ENCODE assay signal across 16 cellular contexts in genomic region chr13:104357672-104358314, GRCh38.
A peak's percentile ranks its signal among the peaks of the same experiment; 100 is the strongest.
DNase-seq lines count a peak whose midpoint lies in the region; ATAC-seq and TF ChIP-seq lines count a peak whose summit lies in the region.
"Had no signal": no experiment of that assay in that cellular context is flagged by ENCODE, and none has a peak within 500 bp of the region (broad histone marks: within the 10 kb centered on the region; RNA-seq: fewer than 3 reads in every experiment).

No MANE protein-coding gene starts in this region.

- H2BK120ac ChIP-seq in neuronal stem cell (ENCODE audit: low read depth, low read length): no peak overlapping the region

- no peak overlapping the region for H3K4me2 ChIP-seq in neuronal stem cell (ENCODE audit: insufficient read depth, low read length, poor library complexity, severe bottlenecking)
- H3K4me2 ChIP-seq: BLaER1 treated with 17β-estradiol and CSF1 and Interleukin-3, amounts not matched to agents 10 nM and 100 nM had no signal

- H3K23ac ChIP-seq in neuronal stem cell (ENCODE audit: low read depth, low read length, poor library complexity): no peak overlapping the region

- H3K18ac ChIP-seq in neuronal stem cell (ENCODE audit: low read length): no peak overlapping the region

- no peaks in the 10 kb centered on the region for H3K9me3 ChIP-seq in neuronal stem cell (replicated peaks in 1 of 2; ENCODE audit: control insufficient read depth in 2 of 2, insufficient read depth in 1 of 2, low read depth in 1 of 2, low read length in 2 of 2)
- H3K9me3 ChIP-seq: BLaER1 treated with 17β-estradiol and CSF1 and Interleukin-3, amounts not matched to agents 10 nM and 100 nM had no signal

- no CpG with 5 or more reads among the region's 9 CpGs for WGBS in neuronal stem cell (ENCODE audit: extremely low coverage in 2 of 2, insufficient read length in 2 of 2, insufficient replicate concordance in 1 of 2), 2 donors

- H2BK15ac ChIP-seq in neuronal stem cell (ENCODE audit: low read length): no peak overlapping the region

- peaks cover 3% of the 10 kb centered on the region for H3K4me1 Mint-ChIP-seq in glutamatergic neuron (ENCODE audit: low read depth, unreplicated experiment)
- H3K4me1 Mint-ChIP-seq: CD4-positive, CD25-positive, alpha-beta regulatory T cell had no signal

- no peak overlapping the region for H2AK5ac ChIP-seq in neuronal stem cell (ENCODE audit: low read depth, low read length)

- no peak overlapping the region for H3K14ac ChIP-seq in neuronal stem cell (ENCODE audit: low read length)

- no peaks in the 10 kb centered on the region for H3K27me3 ChIP-seq in neuronal stem cell (ENCODE audit: control insufficient read depth in 3 of 3, insufficient read depth in 3 of 3, low read depth in 1 of 3, low read length in 3 of 3)
- H3K27me3 ChIP-seq: BLaER1 treated with 17β-estradiol and CSF1 and Interleukin-3, amounts not matched to agents 10 nM and 100 nM had no signal

- H3K4me1 ChIP-seq in neuronal stem cell (ENCODE audit: control insufficient read depth in 2 of 2, insufficient read depth in 1 of 2, low read depth in 1 of 2, low read length in 2 of 2): no peaks in the 10 kb centered on the region
- H3K4me1 ChIP-seq: BLaER1 treated with 17β-estradiol and CSF1 and Interleukin-3, amounts not matched to agents 10 nM and 100 nM had no signal

- ATAC-seq in GM21526 (IDR thresholded peaks at IDR 0.05; ENCODE audit: low FRiP score, unreplicated experiment) (no peak), GM21717 (IDR thresholded peaks at IDR 0.05; ENCODE audit: unreplicated experiment) (no peak)

- H3K27ac Mint-ChIP-seq in glutamatergic neuron (ENCODE audit: unreplicated experiment): peak overlapping the region; percentile 76
- H3K27ac Mint-ChIP-seq: CD4-positive, CD25-positive, alpha-beta regulatory T cell had no signal

- H3K79me1 ChIP-seq in neuronal stem cell (ENCODE audit: low read depth, low read length): no peaks in the 10 kb centered on the region

- no peak overlapping the region for H4K8ac ChIP-seq in neuronal stem cell (ENCODE audit: low read depth, low read length)

- no peak overlapping the region for H3K4me3 ChIP-seq in neuronal stem cell (ENCODE audit: low read length in 2 of 2)
- H3K4me3 ChIP-seq: BLaER1 treated with 17β-estradiol and CSF1 and Interleukin-3, amounts not matched to agents 10 nM and 100 nM; GM23248 had no signal

- H3K9me3 Mint-ChIP-seq in glutamatergic neuron (ENCODE audit: unreplicated experiment): peaks cover 1% of the 10 kb centered on the region

- H3K27ac ChIP-seq in neuronal stem cell (replicated peaks; ENCODE audit: low read length): no peak overlapping the region
- H3K27ac ChIP-seq: BLaER1 treated with 17β-estradiol and CSF1 and Interleukin-3, amounts not matched to agents 10 nM and 100 nM; GM23248; HL-60 had no signal

- no peak overlapping the region for H2BK12ac ChIP-seq in neuronal stem cell (ENCODE audit: low read length)

- H4K91ac ChIP-seq in neuronal stem cell (ENCODE audit: low read depth, low read length, poor library complexity): no peak overlapping the region

- H3K36me3 Mint-ChIP-seq in glutamatergic neuron (ENCODE audit: unreplicated experiment): no peaks in the 10 kb centered on the region
- H3K36me3 Mint-ChIP-seq: CD4-positive, CD25-positive, alpha-beta regulatory T cell had no signal

- H2AFZ ChIP-seq in neuronal stem cell (ENCODE audit: low read length): peak overlapping the region; percentile 61
- H2AFZ ChIP-seq: GM23248 had no signal

- H3K4ac ChIP-seq in neuronal stem cell (ENCODE audit: low read length): no peak overlapping the region

- H3K9ac ChIP-seq in neuronal stem cell (ENCODE audit: low read depth, low read length, poor library complexity): no peak overlapping the region
- H3K9ac ChIP-seq: BLaER1 treated with 17β-estradiol and CSF1 and Interleukin-3, amounts not matched to agents 10 nM and 100 nM; GM23248 had no signal

- H3K27me3 Mint-ChIP-seq in glutamatergic neuron (ENCODE audit: unreplicated experiment): peaks cover 3% of the 10 kb centered on the region
- H3K27me3 Mint-ChIP-seq: CD4-positive, CD25-positive, alpha-beta regulatory T cell had no signal

- TF ChIP-seq CTCF in glutamatergic neuron (IDR thresholded peaks at IDR 0.05; ENCODE audit: partially characterized antibody, unreplicated experiment): no peak

- no peaks in the 10 kb centered on the region for H3K36me3 ChIP-seq in neuronal stem cell (replicated peaks in 1 of 2; ENCODE audit: control insufficient read depth in 2 of 2, insufficient read depth in 2 of 2, low read length in 2 of 2)
- H3K36me3 ChIP-seq: BLaER1 treated with 17β-estradiol and CSF1 and Interleukin-3, amounts not matched to agents 10 nM and 100 nM had no signal

- H2BK5ac ChIP-seq in neuronal stem cell (ENCODE audit: low read length): no peak overlapping the region

- no peak overlapping the region for H3K4me3 Mint-ChIP-seq in glutamatergic neuron (ENCODE audit: unreplicated experiment)
- H3K4me3 Mint-ChIP-seq: CD4-positive, CD25-positive, alpha-beta regulatory T cell had no signal

- peak; percentile 20 for DNase-seq in NCI-H2171 treated with DMSO at 0.1 percent for 48 hours (lab: John Stamatoyannopoulos, UW)
- no peak for DNase-seq in NCI-H2171 (lab: John Stamatoyannopoulos, UW)
- DNase-seq in SK-N-DZ (ENCODE audit: low spot score): peak; percentile 80
- no peak for DNase-seq in glutamatergic neuron
- no peak for DNase-seq in neuronal stem cell (ENCODE audit: low spot score)
- DNase-seq in DMS79 (lab: John Stamatoyannopoulos, UW): no peak
- DNase-seq: 8988T; AML-193; CD4-positive, CD25-positive, alpha-beta regulatory T cell; DMS53; GM23248; H7 had no signal

Comparison
In these comparisons a context has a peak if more than half of its experiments do, and no peak if none do; other contexts are left out.
1. DNase-seq: peak in NCI-H2171 treated with DMSO at 0.1 percent for 48 hours (single experiment) and SK-N-DZ (single experiment); none in NCI-H2171 (single experiment), glutamatergic neuron (single experiment), neuronal stem cell (single experiment) and DMS79 (single experiment).